ENCODE assay signal across 8 cellular contexts in genomic region chr10:74585231-74586087, GRCh38.
DNase-seq lines count a peak whose midpoint lies in the region; ATAC-seq, FAIRE-seq and TF ChIP-seq lines count a peak whose summit lies in the region.

No MANE protein-coding gene starts in this region.

- ATAC-seq in GM18502 (IDR thresholded peaks at IDR 0.05; ENCODE audit: poor library complexity, unreplicated experiment) (peak; percentile 74), HG02610 (IDR thresholded peaks at IDR 0.05; ENCODE audit: unreplicated experiment) (peak; percentile 71), gastroesophageal sphincter (no peak)

- WGBS in gastroesophageal sphincter (ENCODE audit: low coverage in 1 of 2), 2 donors = 16 to 18% methylated on average over 8 of the region's 8 CpGs
- 6 to 21% (median 8%) methylated on average over 8 of the region's 8 CpGs for WGBS in small intestine, 3 donors

- H3K9me3 ChIP-seq in gastroesophageal sphincter (no peaks in the 10 kb centered on the region), small intestine (ENCODE audit: control insufficient read depth, low read depth) (no peaks in the 10 kb centered on the region)

- H3K36me3 ChIP-seq in gastroesophageal sphincter (no peaks in the 10 kb centered on the region), small intestine (ENCODE audit: control insufficient read depth in 2 of 2, insufficient read depth in 2 of 2, low read length in 2 of 2) (no peaks in the 10 kb centered on the region), brain microvascular endothelial cell (replicated peaks) (no peaks in the 10 kb centered on the region)

- no peak for TF ChIP-seq POLR2A in gastroesophageal sphincter (IDR thresholded peaks at IDR 0.05)

- no peaks in the 10 kb centered on the region for H3K27me3 ChIP-seq in gastroesophageal sphincter
- no peaks in the 10 kb centered on the region for H3K27me3 ChIP-seq in small intestine (ENCODE audit: control insufficient read depth in 2 of 2, insufficient read depth in 2 of 2, low read length in 2 of 2)
- H3K27me3 ChIP-seq in brain microvascular endothelial cell (replicated peaks) = no peaks in the 10 kb centered on the region

- in situ Hi-C loops in brain microvascular endothelial cell (cut with HindIII; ENCODE audit: low pct_ligation_motif_present, low sequenced_read_pairs) = no loop called here

- FAIRE-seq in small intestine (lab: Jason Lieb, UNC) = no peak

- peak; percentile 38 to 73 for DNase-seq in NCI-H1930 (lab: John Stamatoyannopoulos, UW)
- peak; percentile 31 for DNase-seq in activated T-cell treated with anti-CD3 and anti-CD28 coated beads, Interleukin-2, amount 50 U/mL, for 1 hour
- DNase-seq in small intestine = peak; percentile 35
- DNase-seq in brain microvascular endothelial cell = no peak
- no peak for DNase-seq in EL

- peaks cover 18 to 56% (median 25%) of the 10 kb centered on the region in 3 donors for H3K4me1 ChIP-seq in gastroesophageal sphincter
- peaks cover 0 to 10% of the 10 kb centered on the region in 2 donors for H3K4me1 ChIP-seq in small intestine (ENCODE audit: control insufficient read depth in 2 of 2, insufficient read depth in 1 of 2, low read depth in 1 of 2, low read length in 1 of 2)

- peak overlapping the region; percentile 2 to 24 for H3K4me3 ChIP-seq in gastroesophageal sphincter
- H3K4me3 ChIP-seq in small intestine (ENCODE audit: low read depth in 1 of 2, low read length in 2 of 2) = no peak overlapping the region
- H3K4me3 ChIP-seq in brain microvascular endothelial cell (ENCODE audit: low read depth, low read length) = no peak overlapping the region

- peak overlapping the region; percentile 55 to 75 (median 69) for H3K27ac ChIP-seq in gastroesophageal sphincter
- peak overlapping the region; percentile 55 to 87 for H3K27ac ChIP-seq in small intestine (ENCODE audit: low read depth in 1 of 2, low read length in 1 of 2)
- H3K27ac ChIP-seq in brain microvascular endothelial cell = no peak overlapping the region

- no peak for TF ChIP-seq CTCF in gastroesophageal sphincter (IDR thresholded peaks at IDR 0.05)
- TF ChIP-seq CTCF in brain microvascular endothelial cell (IDR thresholded peaks at IDR 0.05; ENCODE audit: low read depth, low read length, missing control alignments) = no peak

- no peak for TF ChIP-seq EP300 in gastroesophageal sphincter (IDR thresholded peaks at IDR 0.05)

Comparison
In these comparisons a context has a peak if more than half of its experiments do, and no peak if none do; other contexts are left out.
1. DNase-seq: peak in NCI-H1930 (2 of 2), activated T-cell treated with anti-CD3 and anti-CD28 coated beads, Interleukin-2, amount 50 U/mL, for 1 hour (single experiment) and small intestine (single experiment); none in brain microvascular endothelial cell (single experiment) and EL (single experiment).
2. H3K4me3 ChIP-seq: peak in gastroesophageal sphincter (2 of 2); none in small intestine (0 of 2) and brain microvascular endothelial cell (single experiment).